In the genomic region with DNA sequence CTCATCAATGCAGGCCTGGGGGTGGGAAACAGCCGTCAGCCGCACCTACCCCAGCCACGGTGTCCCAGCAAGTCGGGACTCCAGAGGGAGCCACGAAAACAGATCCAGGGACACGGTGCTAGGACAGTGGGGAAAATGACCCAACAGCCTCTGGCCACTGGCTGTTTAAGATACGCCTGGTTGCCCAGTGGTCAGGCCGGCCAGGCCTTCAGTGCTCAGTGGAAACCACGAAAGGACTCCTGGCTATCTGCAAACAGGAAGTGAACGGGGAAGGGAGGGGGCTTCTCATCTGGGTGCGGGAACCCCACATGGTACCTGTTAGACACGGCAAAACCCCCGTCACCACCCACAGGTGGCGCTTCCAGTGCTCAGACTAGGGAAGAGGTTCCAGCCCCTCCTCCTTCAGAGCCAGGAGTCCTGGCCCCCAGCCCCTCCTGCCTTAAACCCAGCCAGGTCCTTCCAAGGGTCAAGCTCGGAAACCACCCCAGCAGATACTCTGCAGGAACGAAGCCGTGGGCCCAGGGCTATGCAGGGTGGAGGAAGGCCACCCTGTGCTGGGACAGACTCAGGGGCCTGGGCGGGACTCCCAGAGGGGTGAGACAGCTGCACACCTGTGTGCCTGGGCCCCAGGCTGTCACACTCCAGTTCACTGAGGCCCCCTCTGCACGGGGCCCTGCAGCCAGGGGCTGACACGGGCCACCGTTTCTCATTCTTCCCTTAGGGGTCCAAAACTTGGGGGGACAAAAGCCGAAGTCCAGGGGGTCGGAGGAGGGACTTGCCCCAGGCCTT, we compare ENCODE assay signal across 1 cellular context.
TF ChIP-seq lines count a peak whose summit lies in the region.

No MANE protein-coding gene starts in this region.

TF ChIP-seq in K562, 482 proteins besides CTCF, POLR2A, EP300 and RAD21 (continues in another document):
- no peak for TF ChIP-seq XRCC5 (IDR thresholded peaks at IDR 0.05; ENCODE audit: low read depth, low read length)
- TF ChIP-seq, protein P1, sequence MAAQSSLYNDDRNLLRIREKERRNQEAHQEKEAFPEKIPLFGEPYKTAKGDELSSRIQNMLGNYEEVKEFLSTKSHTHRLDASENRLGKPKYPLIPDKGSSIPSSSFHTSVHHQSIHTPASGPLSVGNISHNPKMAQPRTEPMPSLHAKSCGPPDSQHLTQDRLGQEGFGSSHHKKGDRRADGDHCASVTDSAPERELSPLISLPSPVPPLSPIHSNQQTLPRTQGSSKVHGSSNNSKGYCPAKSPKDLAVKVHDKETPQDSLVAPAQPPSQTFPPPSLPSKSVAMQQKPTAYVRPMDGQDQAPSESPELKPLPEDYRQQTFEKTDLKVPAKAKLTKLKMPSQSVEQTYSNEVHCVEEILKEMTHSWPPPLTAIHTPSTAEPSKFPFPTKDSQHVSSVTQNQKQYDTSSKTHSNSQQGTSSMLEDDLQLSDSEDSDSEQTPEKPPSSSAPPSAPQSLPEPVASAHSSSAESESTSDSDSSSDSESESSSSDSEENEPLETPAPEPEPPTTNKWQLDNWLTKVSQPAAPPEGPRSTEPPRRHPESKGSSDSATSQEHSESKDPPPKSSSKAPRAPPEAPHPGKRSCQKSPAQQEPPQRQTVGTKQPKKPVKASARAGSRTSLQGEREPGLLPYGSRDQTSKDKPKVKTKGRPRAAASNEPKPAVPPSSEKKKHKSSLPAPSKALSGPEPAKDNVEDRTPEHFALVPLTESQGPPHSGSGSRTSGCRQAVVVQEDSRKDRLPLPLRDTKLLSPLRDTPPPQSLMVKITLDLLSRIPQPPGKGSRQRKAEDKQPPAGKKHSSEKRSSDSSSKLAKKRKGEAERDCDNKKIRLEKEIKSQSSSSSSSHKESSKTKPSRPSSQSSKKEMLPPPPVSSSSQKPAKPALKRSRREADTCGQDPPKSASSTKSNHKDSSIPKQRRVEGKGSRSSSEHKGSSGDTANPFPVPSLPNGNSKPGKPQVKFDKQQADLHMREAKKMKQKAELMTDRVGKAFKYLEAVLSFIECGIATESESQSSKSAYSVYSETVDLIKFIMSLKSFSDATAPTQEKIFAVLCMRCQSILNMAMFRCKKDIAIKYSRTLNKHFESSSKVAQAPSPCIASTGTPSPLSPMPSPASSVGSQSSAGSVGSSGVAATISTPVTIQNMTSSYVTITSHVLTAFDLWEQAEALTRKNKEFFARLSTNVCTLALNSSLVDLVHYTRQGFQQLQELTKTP (IDR thresholded peaks at IDR 0.05; ENCODE audit: low read depth in 1 of 2, partially characterized antibody in 2 of 2), result no peak
- TF ChIP-seq, protein P2, sequence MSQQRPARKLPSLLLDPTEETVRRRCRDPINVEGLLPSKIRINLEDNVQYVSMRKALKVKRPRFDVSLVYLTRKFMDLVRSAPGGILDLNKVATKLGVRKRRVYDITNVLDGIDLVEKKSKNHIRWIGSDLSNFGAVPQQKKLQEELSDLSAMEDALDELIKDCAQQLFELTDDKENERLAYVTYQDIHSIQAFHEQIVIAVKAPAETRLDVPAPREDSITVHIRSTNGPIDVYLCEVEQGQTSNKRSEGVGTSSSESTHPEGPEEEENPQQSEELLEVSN (IDR thresholded peaks at IDR 0.05; ENCODE audit: borderline replicate concordance in 1 of 2, extremely low read depth in 1 of 2, insufficient read depth in 1 of 2, insufficient read length in 1 of 2, low read depth in 1 of 2, low read length in 1 of 2, poor library complexity in 1 of 2, severe bottlenecking in 1 of 2), result peak in 1 of 2 experiments; percentile 14
- no peak for TF ChIP-seq ZEB2 (IDR thresholded peaks at IDR 0.05)
- TF ChIP-seq, protein P3, sequence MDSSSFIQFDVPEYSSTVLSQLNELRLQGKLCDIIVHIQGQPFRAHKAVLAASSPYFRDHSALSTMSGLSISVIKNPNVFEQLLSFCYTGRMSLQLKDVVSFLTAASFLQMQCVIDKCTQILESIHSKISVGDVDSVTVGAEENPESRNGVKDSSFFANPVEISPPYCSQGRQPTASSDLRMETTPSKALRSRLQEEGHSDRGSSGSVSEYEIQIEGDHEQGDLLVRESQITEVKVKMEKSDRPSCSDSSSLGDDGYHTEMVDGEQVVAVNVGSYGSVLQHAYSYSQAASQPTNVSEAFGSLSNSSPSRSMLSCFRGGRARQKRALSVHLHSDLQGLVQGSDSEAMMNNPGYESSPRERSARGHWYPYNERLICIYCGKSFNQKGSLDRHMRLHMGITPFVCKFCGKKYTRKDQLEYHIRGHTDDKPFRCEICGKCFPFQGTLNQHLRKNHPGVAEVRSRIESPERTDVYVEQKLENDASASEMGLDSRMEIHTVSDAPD (CRISPR knock-in tag; IDR thresholded peaks at IDR 0.05), result no peak
- TF ChIP-seq NCOA6 (IDR thresholded peaks at IDR 0.05), result no peak
- 0 out of 2 replicates have a peak, but pooled peaks have one; percentile 17 for TF ChIP-seq SP1 (CRISPR knock-in tag; IDR thresholded peaks at IDR 0.05)
- TF ChIP-seq GABPB1 (CRISPR knock-in tag; IDR thresholded peaks at IDR 0.05), result peak; percentile 66
- TF ChIP-seq NR3C1 (CRISPR knock-in tag; IDR thresholded peaks at IDR 0.05), result no peak
- TF ChIP-seq, protein P4, sequence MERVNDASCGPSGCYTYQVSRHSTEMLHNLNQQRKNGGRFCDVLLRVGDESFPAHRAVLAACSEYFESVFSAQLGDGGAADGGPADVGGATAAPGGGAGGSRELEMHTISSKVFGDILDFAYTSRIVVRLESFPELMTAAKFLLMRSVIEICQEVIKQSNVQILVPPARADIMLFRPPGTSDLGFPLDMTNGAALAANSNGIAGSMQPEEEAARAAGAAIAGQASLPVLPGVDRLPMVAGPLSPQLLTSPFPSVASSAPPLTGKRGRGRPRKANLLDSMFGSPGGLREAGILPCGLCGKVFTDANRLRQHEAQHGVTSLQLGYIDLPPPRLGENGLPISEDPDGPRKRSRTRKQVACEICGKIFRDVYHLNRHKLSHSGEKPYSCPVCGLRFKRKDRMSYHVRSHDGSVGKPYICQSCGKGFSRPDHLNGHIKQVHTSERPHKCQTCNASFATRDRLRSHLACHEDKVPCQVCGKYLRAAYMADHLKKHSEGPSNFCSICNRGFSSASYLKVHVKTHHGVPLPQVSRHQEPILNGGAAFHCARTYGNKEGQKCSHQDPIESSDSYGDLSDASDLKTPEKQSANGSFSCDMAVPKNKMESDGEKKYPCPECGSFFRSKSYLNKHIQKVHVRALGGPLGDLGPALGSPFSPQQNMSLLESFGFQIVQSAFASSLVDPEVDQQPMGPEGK (CRISPR knock-in tag; IDR thresholded peaks at IDR 0.05; ENCODE audit: borderline replicate concordance), result no peak
- TF ChIP-seq, protein P5, sequence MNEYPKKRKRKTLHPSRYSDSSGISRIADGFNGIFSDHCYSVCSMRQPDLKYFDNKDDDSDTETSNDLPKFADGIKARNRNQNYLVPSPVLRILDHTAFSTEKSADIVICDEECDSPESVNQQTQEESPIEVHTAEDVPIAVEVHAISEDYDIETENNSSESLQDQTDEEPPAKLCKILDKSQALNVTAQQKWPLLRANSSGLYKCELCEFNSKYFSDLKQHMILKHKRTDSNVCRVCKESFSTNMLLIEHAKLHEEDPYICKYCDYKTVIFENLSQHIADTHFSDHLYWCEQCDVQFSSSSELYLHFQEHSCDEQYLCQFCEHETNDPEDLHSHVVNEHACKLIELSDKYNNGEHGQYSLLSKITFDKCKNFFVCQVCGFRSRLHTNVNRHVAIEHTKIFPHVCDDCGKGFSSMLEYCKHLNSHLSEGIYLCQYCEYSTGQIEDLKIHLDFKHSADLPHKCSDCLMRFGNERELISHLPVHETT (CRISPR knock-in tag; conservative IDR thresholded peaks at IDR 0.05 in 1 of 2, IDR thresholded peaks at IDR 0.05 in 1 of 2), result 0 out of 4 replicates have a peak, but pooled peaks of 1 of the 2 experiments have one; percentile 13
- no peak for TF ChIP-seq ZNF140 (CRISPR knock-in tag; IDR thresholded peaks at IDR 0.05)
- TF ChIP-seq, protein P6, sequence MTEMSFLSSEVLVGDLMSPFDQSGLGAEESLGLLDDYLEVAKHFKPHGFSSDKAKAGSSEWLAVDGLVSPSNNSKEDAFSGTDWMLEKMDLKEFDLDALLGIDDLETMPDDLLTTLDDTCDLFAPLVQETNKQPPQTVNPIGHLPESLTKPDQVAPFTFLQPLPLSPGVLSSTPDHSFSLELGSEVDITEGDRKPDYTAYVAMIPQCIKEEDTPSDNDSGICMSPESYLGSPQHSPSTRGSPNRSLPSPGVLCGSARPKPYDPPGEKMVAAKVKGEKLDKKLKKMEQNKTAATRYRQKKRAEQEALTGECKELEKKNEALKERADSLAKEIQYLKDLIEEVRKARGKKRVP (CRISPR knock-in tag; IDR thresholded peaks at IDR 0.05), result no peak
- TF ChIP-seq, protein P7, sequence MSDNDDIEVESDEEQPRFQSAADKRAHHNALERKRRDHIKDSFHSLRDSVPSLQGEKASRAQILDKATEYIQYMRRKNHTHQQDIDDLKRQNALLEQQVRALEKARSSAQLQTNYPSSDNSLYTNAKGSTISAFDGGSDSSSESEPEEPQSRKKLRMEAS (CRISPR knock-in tag; IDR thresholded peaks at IDR 0.05), result peak; percentile 60
- peak; percentile 55; the same call in 1 of the 2 replicates for TF ChIP-seq CREM (IDR thresholded peaks at IDR 0.05; ENCODE audit: low read depth)
- no peak for TF ChIP-seq NFE2 (IDR thresholded peaks at IDR 0.05; ENCODE audit: low read depth)
- TF ChIP-seq, protein P8, sequence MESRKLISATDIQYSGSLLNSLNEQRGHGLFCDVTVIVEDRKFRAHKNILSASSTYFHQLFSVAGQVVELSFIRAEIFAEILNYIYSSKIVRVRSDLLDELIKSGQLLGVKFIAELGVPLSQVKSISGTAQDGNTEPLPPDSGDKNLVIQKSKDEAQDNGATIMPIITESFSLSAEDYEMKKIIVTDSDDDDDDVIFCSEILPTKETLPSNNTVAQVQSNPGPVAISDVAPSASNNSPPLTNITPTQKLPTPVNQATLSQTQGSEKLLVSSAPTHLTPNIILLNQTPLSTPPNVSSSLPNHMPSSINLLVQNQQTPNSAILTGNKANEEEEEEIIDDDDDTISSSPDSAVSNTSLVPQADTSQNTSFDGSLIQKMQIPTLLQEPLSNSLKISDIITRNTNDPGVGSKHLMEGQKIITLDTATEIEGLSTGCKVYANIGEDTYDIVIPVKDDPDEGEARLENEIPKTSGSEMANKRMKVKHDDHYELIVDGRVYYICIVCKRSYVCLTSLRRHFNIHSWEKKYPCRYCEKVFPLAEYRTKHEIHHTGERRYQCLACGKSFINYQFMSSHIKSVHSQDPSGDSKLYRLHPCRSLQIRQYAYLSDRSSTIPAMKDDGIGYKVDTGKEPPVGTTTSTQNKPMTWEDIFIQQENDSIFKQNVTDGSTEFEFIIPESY (CRISPR knock-in tag; IDR thresholded peaks at IDR 0.05), result 0 out of 2 replicates have a peak, but pooled peaks have one; percentile 18
- TF ChIP-seq MAZ (CRISPR knock-in tag; conservative IDR thresholded peaks at IDR 0.05 in 1 of 2, IDR thresholded peaks at IDR 0.05 in 1 of 2), result peak in 1 of 2 experiments; percentile 20; a peak in 1 of 4 replicates
- peak; percentile 40; the same call in 1 of the 2 replicates for TF ChIP-seq ZBTB7A (IDR thresholded peaks at IDR 0.05; ENCODE audit: borderline replicate concordance, control insufficient read depth, low read depth, low read length)
- TF ChIP-seq NR2C1 (IDR thresholded peaks at IDR 0.05), result no peak
- no peak for TF ChIP-seq NR2C1 (tag; IDR thresholded peaks at IDR 0.05)
- TF ChIP-seq, protein P9, sequence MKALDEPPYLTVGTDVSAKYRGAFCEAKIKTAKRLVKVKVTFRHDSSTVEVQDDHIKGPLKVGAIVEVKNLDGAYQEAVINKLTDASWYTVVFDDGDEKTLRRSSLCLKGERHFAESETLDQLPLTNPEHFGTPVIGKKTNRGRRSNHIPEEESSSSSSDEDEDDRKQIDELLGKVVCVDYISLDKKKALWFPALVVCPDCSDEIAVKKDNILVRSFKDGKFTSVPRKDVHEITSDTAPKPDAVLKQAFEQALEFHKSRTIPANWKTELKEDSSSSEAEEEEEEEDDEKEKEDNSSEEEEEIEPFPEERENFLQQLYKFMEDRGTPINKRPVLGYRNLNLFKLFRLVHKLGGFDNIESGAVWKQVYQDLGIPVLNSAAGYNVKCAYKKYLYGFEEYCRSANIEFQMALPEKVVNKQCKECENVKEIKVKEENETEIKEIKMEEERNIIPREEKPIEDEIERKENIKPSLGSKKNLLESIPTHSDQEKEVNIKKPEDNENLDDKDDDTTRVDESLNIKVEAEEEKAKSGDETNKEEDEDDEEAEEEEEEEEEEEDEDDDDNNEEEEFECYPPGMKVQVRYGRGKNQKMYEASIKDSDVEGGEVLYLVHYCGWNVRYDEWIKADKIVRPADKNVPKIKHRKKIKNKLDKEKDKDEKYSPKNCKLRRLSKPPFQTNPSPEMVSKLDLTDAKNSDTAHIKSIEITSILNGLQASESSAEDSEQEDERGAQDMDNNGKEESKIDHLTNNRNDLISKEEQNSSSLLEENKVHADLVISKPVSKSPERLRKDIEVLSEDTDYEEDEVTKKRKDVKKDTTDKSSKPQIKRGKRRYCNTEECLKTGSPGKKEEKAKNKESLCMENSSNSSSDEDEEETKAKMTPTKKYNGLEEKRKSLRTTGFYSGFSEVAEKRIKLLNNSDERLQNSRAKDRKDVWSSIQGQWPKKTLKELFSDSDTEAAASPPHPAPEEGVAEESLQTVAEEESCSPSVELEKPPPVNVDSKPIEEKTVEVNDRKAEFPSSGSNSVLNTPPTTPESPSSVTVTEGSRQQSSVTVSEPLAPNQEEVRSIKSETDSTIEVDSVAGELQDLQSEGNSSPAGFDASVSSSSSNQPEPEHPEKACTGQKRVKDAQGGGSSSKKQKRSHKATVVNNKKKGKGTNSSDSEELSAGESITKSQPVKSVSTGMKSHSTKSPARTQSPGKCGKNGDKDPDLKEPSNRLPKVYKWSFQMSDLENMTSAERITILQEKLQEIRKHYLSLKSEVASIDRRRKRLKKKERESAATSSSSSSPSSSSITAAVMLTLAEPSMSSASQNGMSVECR (CRISPR knock-in tag; IDR thresholded peaks at IDR 0.05), result 0 out of 2 replicates have a peak, but pooled peaks have one; percentile 46
- TF ChIP-seq RBFOX2 (IDR thresholded peaks at IDR 0.05; ENCODE audit: low read depth, low read length), result 0 out of 2 replicates have a peak, but pooled peaks have one; percentile 39
- peak; percentile 80 for TF ChIP-seq SPI1 (IDR thresholded peaks at IDR 0.05; ENCODE audit: borderline replicate concordance, low read depth, low read length)
- TF ChIP-seq, protein P10, sequence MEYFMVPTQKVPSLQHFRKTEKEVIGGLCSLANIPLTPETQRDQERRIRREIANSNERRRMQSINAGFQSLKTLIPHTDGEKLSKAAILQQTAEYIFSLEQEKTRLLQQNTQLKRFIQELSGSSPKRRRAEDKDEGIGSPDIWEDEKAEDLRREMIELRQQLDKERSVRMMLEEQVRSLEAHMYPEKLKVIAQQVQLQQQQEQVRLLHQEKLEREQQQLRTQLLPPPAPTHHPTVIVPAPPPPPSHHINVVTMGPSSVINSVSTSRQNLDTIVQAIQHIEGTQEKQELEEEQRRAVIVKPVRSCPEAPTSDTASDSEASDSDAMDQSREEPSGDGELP (CRISPR knock-in tag; IDR thresholded peaks at IDR 0.05; ENCODE audit: borderline replicate concordance), result peak; percentile 63
- TF ChIP-seq, protein P11, sequence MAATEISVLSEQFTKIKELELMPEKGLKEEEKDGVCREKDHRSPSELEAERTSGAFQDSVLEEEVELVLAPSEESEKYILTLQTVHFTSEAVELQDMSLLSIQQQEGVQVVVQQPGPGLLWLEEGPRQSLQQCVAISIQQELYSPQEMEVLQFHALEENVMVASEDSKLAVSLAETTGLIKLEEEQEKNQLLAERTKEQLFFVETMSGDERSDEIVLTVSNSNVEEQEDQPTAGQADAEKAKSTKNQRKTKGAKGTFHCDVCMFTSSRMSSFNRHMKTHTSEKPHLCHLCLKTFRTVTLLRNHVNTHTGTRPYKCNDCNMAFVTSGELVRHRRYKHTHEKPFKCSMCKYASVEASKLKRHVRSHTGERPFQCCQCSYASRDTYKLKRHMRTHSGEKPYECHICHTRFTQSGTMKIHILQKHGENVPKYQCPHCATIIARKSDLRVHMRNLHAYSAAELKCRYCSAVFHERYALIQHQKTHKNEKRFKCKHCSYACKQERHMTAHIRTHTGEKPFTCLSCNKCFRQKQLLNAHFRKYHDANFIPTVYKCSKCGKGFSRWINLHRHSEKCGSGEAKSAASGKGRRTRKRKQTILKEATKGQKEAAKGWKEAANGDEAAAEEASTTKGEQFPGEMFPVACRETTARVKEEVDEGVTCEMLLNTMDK (IDR thresholded peaks at IDR 0.05; ENCODE audit: borderline replicate concordance, insufficient read depth, low read depth, low read length, poor library complexity, severe bottlenecking), result peak; percentile 58
- TF ChIP-seq TCF3 (CRISPR knock-in tag; IDR thresholded peaks at IDR 0.05), result peak; percentile 43; the same call in 1 of the 2 replicates
- TF ChIP-seq XRCC3 (IDR thresholded peaks at IDR 0.05), result no peak
